ENCODE assay signal across 23 cellular contexts in genomic region chr3:75985432-75985831, GRCh38.
"Had no signal": no experiment of that assay in that cellular context is flagged by ENCODE, and none has a peak within 500 bp of the region (broad histone marks: within the 10 kb centered on the region; RNA-seq: fewer than 3 reads in every experiment).

No MANE protein-coding gene starts in this region.

- H3K27me3 Mint-ChIP-seq: activated CD4-positive, alpha-beta T cell treated with anti-CD3 and anti-CD28 coated beads, Interleukin-2, amount 10 ng/mL, durations not matched to agents 24 days and 14 days; activated CD8-positive, alpha-beta memory T cell treated with anti-CD3 and anti-CD28 coated beads, Interleukin-2, amount 10 ng/mL, durations not matched to agents 7 days and 5 days; activated naive CD8-positive, alpha-beta T cell treated with anti-CD3 and anti-CD28 coated beads for 36 hours; activated T-cell treated with anti-CD3 and anti-CD28 coated beads, Interleukin-2, amount 50 U/mL, for 24 hours; T-helper 17 cell had no signal

- H3K36me3 ChIP-seq: colonic mucosa, Peyer's patch had no signal

- H3K27me3 ChIP-seq: colonic mucosa, Peyer's patch had no signal

- H3K4me3 ChIP-seq: colonic mucosa, Peyer's patch had no signal

- H3K4me3 Mint-ChIP-seq: activated CD4-positive, alpha-beta T cell treated with anti-CD3 and anti-CD28 coated beads, Interleukin-2, amount 10 ng/mL, durations not matched to agents 24 days and 14 days; activated CD8-positive, alpha-beta memory T cell treated with anti-CD3 and anti-CD28 coated beads, Interleukin-2, amount 10 ng/mL, durations not matched to agents 7 days and 5 days; activated naive CD4-positive, alpha-beta T cell treated with anti-CD3 and anti-CD28 coated beads for 36 hours; activated naive CD8-positive, alpha-beta T cell treated with anti-CD3 and anti-CD28 coated beads for 36 hours; activated T-cell treated with anti-CD3 and anti-CD28 coated beads, Interleukin-2, amount 50 U/mL, for 24 hours; T-helper 17 cell; WTC11 had no signal

- H3K4me1 ChIP-seq: colonic mucosa, Peyer's patch had no signal

- H3K27ac ChIP-seq: colonic mucosa, Peyer's patch, RWPE1 had no signal

- ATAC-seq: activated CD8-positive, alpha-beta memory T cell treated with anti-CD3 and anti-CD28 coated beads, Interleukin-2, amount 10 ng/mL, durations not matched to agents 7 days and 5 days; T-helper 17 cell; WTC11 had no signal

- H3K9me3 ChIP-seq: colonic mucosa, Peyer's patch had no signal

- H3K4me1 Mint-ChIP-seq: activated CD4-positive, alpha-beta T cell treated with anti-CD3 and anti-CD28 coated beads, Interleukin-2, amount 10 ng/mL, durations not matched to agents 24 days and 14 days; activated CD8-positive, alpha-beta memory T cell treated with anti-CD3 and anti-CD28 coated beads, Interleukin-2, amount 10 ng/mL, durations not matched to agents 7 days and 5 days; activated naive CD8-positive, alpha-beta T cell treated with anti-CD3 and anti-CD28 coated beads for 36 hours; T-helper 17 cell; WTC11 had no signal

- DNase-seq: activated CD4-positive, alpha-beta T cell treated with anti-CD3 and anti-CD28 coated beads, Interleukin-2, amount 10 ng/mL, durations not matched to agents 24 days and 14 days; activated CD4-positive, alpha-beta T cell treated with anti-CD3 and anti-CD28 coated beads, Interleukin-2, amount 50 U/mL, for 48 hours; activated CD4-positive, CD25-positive, alpha-beta regulatory T cell treated with anti-CD3 and anti-CD28 coated beads, Interleukin-2, amount 50 U/mL, for 72 hours; activated CD8-positive, alpha-beta memory T cell treated with anti-CD3 and anti-CD28 coated beads, Interleukin-2, amount 10 ng/mL, durations not matched to agents 7 days and 5 days; activated effector memory CD4-positive, alpha-beta T cell treated with anti-CD3 and anti-CD28 coated beads, Interleukin-2, amount 50 U/mL, for 16 hours; activated naive CD4-positive, alpha-beta T cell treated with anti-CD3 and anti-CD28 coated beads for 36 hours; activated naive CD8-positive, alpha-beta T cell treated with anti-CD3 and anti-CD28 coated beads for 36 hours; activated T-cell treated with anti-CD3 and anti-CD28 coated beads, Interleukin-2, amount 50 U/mL, for 24 hours; anterior cingulate cortex; cerebellar nuclear complex; colonic mucosa; Kasumi-1; KBM-7; NCI-H1105 treated with DMSO at 0.1 percent for 48 hours; NCI-H2029; NCI-H446; NCI-H526; Peyer's patch; Right ventricle myocardium superior; T-helper 17 cell; T-helper 9 cell had no signal

- H3K36me3 Mint-ChIP-seq: activated CD8-positive, alpha-beta memory T cell treated with anti-CD3 and anti-CD28 coated beads, Interleukin-2, amount 10 ng/mL, durations not matched to agents 7 days and 5 days; activated naive CD8-positive, alpha-beta T cell treated with anti-CD3 and anti-CD28 coated beads for 36 hours had no signal

- H3K27ac Mint-ChIP-seq: activated CD4-positive, alpha-beta T cell treated with anti-CD3 and anti-CD28 coated beads, Interleukin-2, amount 10 ng/mL, durations not matched to agents 24 days and 14 days; activated CD8-positive, alpha-beta memory T cell treated with anti-CD3 and anti-CD28 coated beads, Interleukin-2, amount 10 ng/mL, durations not matched to agents 7 days and 5 days; activated naive CD4-positive, alpha-beta T cell treated with anti-CD3 and anti-CD28 coated beads for 36 hours; activated naive CD8-positive, alpha-beta T cell treated with anti-CD3 and anti-CD28 coated beads for 36 hours; activated T-cell treated with anti-CD3 and anti-CD28 coated beads, Interleukin-2, amount 50 U/mL, for 24 hours; T-helper 17 cell; WTC11 had no signal
